Comparison of ENCODE assay signal across 12 cellular contexts in genomic region chr14:23380197-23381016, GRCh38. TPM values are rescaled to one million over a fixed set of nuclear protein-coding genes. Genes with fewer than 3 reads are reported as not detected.
DNase-seq lines count a peak whose midpoint lies in the region; ATAC-seq, FAIRE-seq and TF ChIP-seq lines count a peak whose summit lies in the region.
"Had no signal": no experiment of that assay in that cellular context is flagged by ENCODE, and none has a peak within 500 bp of the region (broad histone marks: within the 10 kb centered on the region; RNA-seq: fewer than 3 reads in every experiment).

No MANE protein-coding gene starts in this region.

- H3K27me3 ChIP-seq in PC-3 (ENCODE audit: low read length), result peaks cover 35% of the 10 kb centered on the region
- peaks cover 8% of the 10 kb centered on the region for H3K27me3 ChIP-seq in foreskin keratinocyte
- H3K27me3 ChIP-seq in naive thymus-derived CD4-positive, alpha-beta T cell (ENCODE audit: control insufficient read depth in 2 of 2, insufficient read depth in 2 of 2, low read length in 2 of 2), result no peaks in the 10 kb centered on the region
- peaks cover 0 to 32% (median 0%) of the 10 kb centered on the region in 4 donors for H3K27me3 ChIP-seq in esophagus squamous epithelium

- TF ChIP-seq CTCF in CD14-positive monocyte (IDR thresholded peaks at IDR 0.05), result peak; percentile 54
- 0 out of 2 replicates have a peak, but pooled peaks have one; percentile 18 for TF ChIP-seq CTCF in PC-3 (conservative IDR thresholded peaks at IDR 0.05; ENCODE audit: low read depth, low read length)
- TF ChIP-seq CTCF in foreskin keratinocyte (conservative IDR thresholded peaks at IDR 0.05), result no peak
- TF ChIP-seq CTCF in esophagus squamous epithelium (IDR thresholded peaks at IDR 0.05), result no peak

- POLR2A ChIA-PET in PC-3 (lab: Charles Lee; ENCODE audit: unreplicated experiment), result no interaction called here
- POLR2A ChIA-PET in naive thymus-derived CD4-positive, alpha-beta T cell (lab: Charles Lee), result interaction anchor here (0.6 to 1.0 kb wide), 3 partner anchors 53 to 115 kb away, joined by 3 read pairs; no protein-coding TSS in a partner anchor

- ATAC-seq in PC-3 (no peak), foreskin keratinocyte (peak; percentile 4)
- peak; percentile 5 for ATAC-seq in naive thymus-derived CD4-positive, alpha-beta T cell

- CTCF ChIA-PET in PC-3 (lab: Charles Lee), result interaction anchor here (0.6 to 1.3 kb wide), 4 partner anchors 43 to 311 kb away, joined by 3 to 11 read pairs (median 6); partner anchors contain the start of gene AP1G2
- CTCF ChIA-PET in naive thymus-derived CD4-positive, alpha-beta T cell (lab: Charles Lee), result interaction anchor here (0.5 to 3.6 kb wide), 21 partner anchors 10 to 408 kb away, joined by 3 to 55 read pairs (median 4); partner anchors contain the start of gene CEBPE

- H3K36me3 Mint-ChIP-seq in CD14-positive monocyte (no peaks in the 10 kb centered on the region), immature natural killer cell (no peaks in the 10 kb centered on the region)
- no peaks in the 10 kb centered on the region for H3K36me3 Mint-ChIP-seq in naive thymus-derived CD4-positive, alpha-beta T cell

- 51 to 62% methylated on average over 6 to 7 of the region's 16 CpGs for WGBS in esophagus squamous epithelium, 2 donors

- no peak for FAIRE-seq in frontal cortex (lab: Jason Lieb, UNC)
- FAIRE-seq: astrocyte had no signal

- no peaks in the 10 kb centered on the region for H3K79me2 ChIP-seq in PC-3 (ENCODE audit: low read length)

- intact Hi-C loops in CD14-positive monocyte (cut with micrococcal nuclease) (loop anchor here in 1 of 2 donors (1.0 kb wide), 1 partner anchor 115 kb away; no protein-coding TSS in a partner anchor), PC-3 (cut with micrococcal nuclease) (loop anchor here (1.0 kb wide), 2 partner anchors 52 to 115 kb away; no protein-coding TSS in a partner anchor), esophagus squamous epithelium (cut with DNase I) (loop anchor here (2.0 kb wide), 1 partner anchor 54 kb away; no protein-coding TSS in a partner anchor)
- intact Hi-C loops in naive thymus-derived CD4-positive, alpha-beta T cell (cut with micrococcal nuclease), result loop anchor here (1.0 to 2.0 kb wide), 8 partner anchors 52 to 312 kb away; partner anchors contain the start of gene PABPN1 (in 1 of the 2)

- no peak overlapping the region for H3K4me2 ChIP-seq in PC-3 (ENCODE audit: low read length)

- H3K27ac Mint-ChIP-seq in CD14-positive monocyte, result peak overlapping the region in 1 of 7 donors; percentile 80
- H3K27ac Mint-ChIP-seq in naive thymus-derived CD4-positive, alpha-beta T cell, result no peak overlapping the region
- no peak overlapping the region for H3K27ac Mint-ChIP-seq in immature natural killer cell

- H3K36me3 ChIP-seq in PC-3 (ENCODE audit: low read depth, low read length) (no peaks in the 10 kb centered on the region), esophagus squamous epithelium (no peaks in the 10 kb centered on the region)
- H3K36me3 ChIP-seq in naive thymus-derived CD4-positive, alpha-beta T cell (ENCODE audit: control insufficient read depth in 2 of 3, insufficient read depth in 3 of 3, low read length in 3 of 3), result no peaks in the 10 kb centered on the region

- H3K9ac ChIP-seq in PC-3 (ENCODE audit: low read length), result no peak overlapping the region

- no peak overlapping the region for H2AFZ ChIP-seq in PC-3 (ENCODE audit: low read length)

- H3K9me2 ChIP-seq in PC-3 (replicated peaks; ENCODE audit: low read length), result no peaks in the 10 kb centered on the region

- H3K9me3 ChIP-seq in PC-3 (ENCODE audit: low read length), result no peaks in the 10 kb centered on the region
- no peaks in the 10 kb centered on the region for H3K9me3 ChIP-seq in naive thymus-derived CD4-positive, alpha-beta T cell (ENCODE audit: control insufficient read depth in 2 of 3, low read length in 3 of 3)
- H3K9me3 ChIP-seq in esophagus squamous epithelium, result no peaks in the 10 kb centered on the region
- H3K9me3 ChIP-seq: psoas muscle had no signal

- BruUV-seq in PC-3 (replicated peaks; lab: Mats Ljungman, UMichigan), result no TSS peak

- H3K4me1 ChIP-seq in PC-3 (ENCODE audit: insufficient read depth, low read length) (no peaks in the 10 kb centered on the region), foreskin keratinocyte (no peaks in the 10 kb centered on the region), esophagus squamous epithelium (peaks cover 0 to 14% (median 0%) of the 10 kb centered on the region in 3 donors)
- H3K4me1 ChIP-seq in naive thymus-derived CD4-positive, alpha-beta T cell (ENCODE audit: control insufficient read depth in 2 of 2, insufficient read depth in 2 of 2, low read length in 2 of 2), result no peaks in the 10 kb centered on the region
- H3K4me1 ChIP-seq: psoas muscle had no signal

- no peak for DNase-seq in CD14-positive monocyte (ENCODE audit: low spot score)
- no peak for DNase-seq in PC-3
- DNase-seq in foreskin keratinocyte, result no peak
- DNase-seq in naive thymus-derived CD4-positive, alpha-beta T cell, result no peak
- no peak for DNase-seq in immature natural killer cell
- DNase-seq in NK-92 treated with Interleukin-12 subunit alpha and Interleukin-12 subunit beta, amount 100 ng/mL, for 24 hours (lab: John Stamatoyannopoulos, UW), result no peak
- no peak for DNase-seq in esophagus squamous epithelium (lab: John Stamatoyannopoulos, UW)
- no peak for DNase-seq in frontal cortex (ENCODE audit: low spot score in 2 of 2)
- DNase-seq: SIG-M5 had no signal

- no peaks in the 10 kb centered on the region for H4K20me1 ChIP-seq in PC-3 (ENCODE audit: low read length)

- peaks cover 0 to 1% (median 0%) of the 10 kb centered on the region in 7 donors for H3K9me3 Mint-ChIP-seq in CD14-positive monocyte
- peaks cover 0 to 2% (median 0%) of the 10 kb centered on the region in 11 donors for H3K9me3 Mint-ChIP-seq in naive thymus-derived CD4-positive, alpha-beta T cell
- no peaks in the 10 kb centered on the region for H3K9me3 Mint-ChIP-seq in immature natural killer cell

- H3K4me3 ChIP-seq in PC-3 (ENCODE audit: low read length), result no peak overlapping the region
- no peak overlapping the region for H3K4me3 ChIP-seq in naive thymus-derived CD4-positive, alpha-beta T cell (ENCODE audit: low read length)
- no peak overlapping the region for H3K4me3 ChIP-seq in esophagus squamous epithelium
- H3K4me3 ChIP-seq: psoas muscle had no signal

- H3K27me3 Mint-ChIP-seq in CD14-positive monocyte (ENCODE audit: low read depth in 3 of 3), result peaks cover 3 to 13% (median 10%) of the 10 kb centered on the region in 3 donors
- peaks cover 0 to 16% (median 0%) of the 10 kb centered on the region in 5 donors for H3K27me3 Mint-ChIP-seq in naive thymus-derived CD4-positive, alpha-beta T cell
- H3K27me3 Mint-ChIP-seq in immature natural killer cell (ENCODE audit: low read depth in 3 of 3), result peaks cover 2 to 13% (median 4%) of the 10 kb centered on the region in 3 donors

- H3K4me1 Mint-ChIP-seq in CD14-positive monocyte (no peaks in the 10 kb centered on the region), immature natural killer cell (no peaks in the 10 kb centered on the region)
- H3K4me1 Mint-ChIP-seq in naive thymus-derived CD4-positive, alpha-beta T cell, result peaks cover 0 to 3% (median 0%) of the 10 kb centered on the region in 7 donors

- TF ChIP-seq POLR2A in esophagus squamous epithelium (IDR thresholded peaks at IDR 0.05), result no peak

- H3K4me3 Mint-ChIP-seq in CD14-positive monocyte (peak overlapping the region in 1 of 2 donors; percentile 0), immature natural killer cell (no peak overlapping the region)
- H3K4me3 Mint-ChIP-seq in naive thymus-derived CD4-positive, alpha-beta T cell, result no peak overlapping the region

- H3K27ac ChIP-seq in PC-3 (ENCODE audit: low read length) (no peak overlapping the region), foreskin keratinocyte (no peak overlapping the region), esophagus squamous epithelium (no peak overlapping the region)
- no peak overlapping the region for H3K27ac ChIP-seq in naive thymus-derived CD4-positive, alpha-beta T cell (ENCODE audit: low read depth, low read length)
- H3K27ac ChIP-seq: psoas muscle had no signal

- no peaks in the 10 kb centered on the region for H3F3A ChIP-seq in PC-3 (ENCODE audit: low read length, unreplicated experiment)

RNA-seq across cellular contexts. Expression of gene CMTM5, which starts 3.6 kb away (rescaled TPM):
- polyA plus RNA-seq in CD14-positive monocyte, result 1 to 10 TPM in 1 of 2 donors, under 1 TPM in 1; 0.93 to 1.1 TPM
- total RNA-seq in PC-3 (2014; rRNA removed), result not detected in 2 replicates
- total RNA-seq in foreskin keratinocyte, result not detected in 2 replicates
- polyA plus RNA-seq in foreskin keratinocyte, result not detected in 2 replicates
- not detected for total RNA-seq in naive thymus-derived CD4-positive, alpha-beta T cell
- not detected for polyA plus RNA-seq in naive thymus-derived CD4-positive, alpha-beta T cell
- polyA plus RNA-seq in immature natural killer cell, result 1 to 10 TPM in 1 of 3 donors, under 1 TPM in 1, not detected in 1; 0.27 to 4.0 TPM
- total RNA-seq in esophagus squamous epithelium, result not detected
- total RNA-seq in frontal cortex, result 1.6 TPM
- total RNA-seq: astrocyte, M059J, psoas muscle had no signal

RNA-seq across cellular contexts. Expression of gene IL25, which starts 7.8 kb away (rescaled TPM):
- polyA plus RNA-seq in CD14-positive monocyte (not detected), foreskin keratinocyte (not detected in 2 replicates), immature natural killer cell (not detected)
- total RNA-seq in PC-3 (2014; rRNA removed) (not detected in 2 replicates), foreskin keratinocyte (not detected in 2 replicates), esophagus squamous epithelium (not detected), frontal cortex (not detected)
- total RNA-seq in naive thymus-derived CD4-positive, alpha-beta T cell, result not detected
- not detected for polyA plus RNA-seq in naive thymus-derived CD4-positive, alpha-beta T cell
- total RNA-seq: astrocyte, M059J, psoas muscle had no signal

RNA-seq across cellular contexts. Expression of gene EFS, which starts 15.4 kb away (rescaled TPM):
- polyA plus RNA-seq in CD14-positive monocyte (not detected), foreskin keratinocyte (10.4 and 10.5 TPM in 2 replicates), immature natural killer cell (not detected)
- total RNA-seq in PC-3 (2014; rRNA removed) (0.23 and 0.36 TPM in 2 replicates), foreskin keratinocyte (7.9 and 9.1 TPM in 2 replicates), esophagus squamous epithelium (10 to 100 TPM; 17.8 to 34.4 (median 20.9) TPM), frontal cortex (6.9 TPM)
- total RNA-seq in naive thymus-derived CD4-positive, alpha-beta T cell, result not detected
- not detected for polyA plus RNA-seq in naive thymus-derived CD4-positive, alpha-beta T cell

RNA-seq across cellular contexts. Expression of gene MYH6, which starts 27.7 kb away (rescaled TPM):
- not detected for polyA plus RNA-seq in CD14-positive monocyte
- total RNA-seq in PC-3 (2014; rRNA removed), result not detected in 2 replicates
- not detected in 2 replicates for total RNA-seq in foreskin keratinocyte
- polyA plus RNA-seq in foreskin keratinocyte, result not detected in 2 replicates
- under 1 TPM in 1 of 5 experiments, not detected in 4; 0.27 TPM for total RNA-seq in naive thymus-derived CD4-positive, alpha-beta T cell
- polyA plus RNA-seq in naive thymus-derived CD4-positive, alpha-beta T cell, result not detected
- not detected for polyA plus RNA-seq in immature natural killer cell
- total RNA-seq in esophagus squamous epithelium, result not detected
- not detected for total RNA-seq in frontal cortex
- total RNA-seq: astrocyte, M059J had no signal

RNA-seq across cellular contexts. Expression of gene SLC22A17, which starts 27.7 kb away (rescaled TPM):
- polyA plus RNA-seq in CD14-positive monocyte (not detected), foreskin keratinocyte (5.9 and 8.2 TPM in 2 replicates), immature natural killer cell (under 1 TPM in 1 of 3 donors, not detected in 2; 0.18 TPM)
- total RNA-seq in PC-3 (2014; rRNA removed) (12.0 and 13.2 TPM in 2 replicates), foreskin keratinocyte (5.0 and 8.0 TPM in 2 replicates), esophagus squamous epithelium (1 to 10 TPM in 3 of 4 donors, under 1 TPM in 1; 0.88 to 9.2 (median 3.3) TPM), frontal cortex (154 TPM)
- total RNA-seq in naive thymus-derived CD4-positive, alpha-beta T cell, result 10 to 100 TPM in 3 of 5 experiments, 1 to 10 TPM in 2; 1.9 to 30.0 (median 22.6) TPM
- 10 to 100 TPM in 1 of 2 donors, 1 to 10 TPM in 1; 9.7 to 10.8 TPM for polyA plus RNA-seq in naive thymus-derived CD4-positive, alpha-beta T cell

Comparison
In these comparisons a context has a peak if more than half of its experiments do, and no peak if none do; other contexts are left out.
1. CTCF ChIP-seq: peak in CD14-positive monocyte (single experiment) and PC-3 (single experiment); none in foreskin keratinocyte (single experiment) and esophagus squamous epithelium (0 of 6).